Comparison of ENCODE assay signal across 17 cellular contexts in the genomic region with DNA sequence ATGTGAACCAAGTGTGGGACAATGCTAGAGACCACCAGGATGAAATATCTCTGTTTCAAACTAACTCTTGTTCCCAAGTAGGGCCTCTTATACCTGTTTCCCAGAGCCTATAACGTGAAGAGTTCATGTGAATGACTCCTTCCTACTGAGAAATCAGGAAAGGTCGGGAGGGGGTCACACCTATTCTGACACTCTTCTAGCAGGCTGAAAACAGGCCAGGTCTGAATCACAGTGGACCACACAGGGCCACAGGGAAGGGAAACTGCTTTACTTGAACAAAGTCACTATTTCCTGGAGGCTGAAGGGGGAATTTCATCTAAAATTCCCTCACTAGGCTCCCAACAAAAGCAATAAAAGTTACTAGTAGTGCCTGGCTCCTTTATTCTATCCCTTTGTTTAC.
"Had no signal": no experiment of that assay in that cellular context is flagged by ENCODE, and none has a peak within 500 bp of the region (broad histone marks: within the 10 kb centered on the region; RNA-seq: fewer than 3 reads in every experiment).

No MANE protein-coding gene starts in this region.

- ATAC-seq: lower lobe of right lung; naive thymus-derived CD4-positive, alpha-beta T cell; right cardiac atrium had no signal

- H3K27me3 Mint-ChIP-seq: central memory CD8-positive, alpha-beta T cell; memory B cell had no signal

- H3K4me1 ChIP-seq: left ventricle myocardium inferior, lower lobe of right lung had no signal

- H3K36me3 ChIP-seq: left ventricle myocardium inferior, lower lobe of right lung had no signal

- H3K27ac ChIP-seq: left ventricle myocardium inferior, lower lobe of right lung had no signal

- H3K4me3 Mint-ChIP-seq: central memory CD8-positive, alpha-beta T cell; memory B cell; naive thymus-derived CD4-positive, alpha-beta T cell; nephron progenitor cell had no signal

- H3K9me3 ChIP-seq: left ventricle myocardium inferior, lower lobe of right lung had no signal

- DNase-seq: cortex of kidney; effector memory CD4-positive, alpha-beta T cell; foreskin melanocyte; head of caudate nucleus; hippocampal formation; left cardiac atrium; left ventricle myocardium inferior; lower lobe of right lung; naive thymus-derived CD4-positive, alpha-beta T cell; nephron progenitor cell; right cardiac atrium; small intestine; stimulated activated CD4-positive, alpha-beta T cell treated with anti-CD3 and anti-CD28 coated beads, Interleukin-12 subunit alpha, Interleukin-12 subunit beta, amount 100 ng/mL, for 4 hours; stimulated activated naive CD4-positive, alpha-beta T cell; trophoblast cell had no signal

- H3K4me3 ChIP-seq: left ventricle myocardium inferior, lower lobe of right lung had no signal

- H3K9me3 Mint-ChIP-seq: nephron progenitor cell had no signal

- H3K4me1 Mint-ChIP-seq: central memory CD8-positive, alpha-beta T cell; memory B cell; naive thymus-derived CD4-positive, alpha-beta T cell; nephron progenitor cell had no signal

- H3K27ac Mint-ChIP-seq: memory B cell; naive thymus-derived CD4-positive, alpha-beta T cell; nephron progenitor cell had no signal

- H3K36me3 Mint-ChIP-seq: memory B cell; naive thymus-derived CD4-positive, alpha-beta T cell had no signal
